8 cellular contexts compared by ENCODE assay signal in genomic region chr13:20526664-20527063, GRCh38. TPM values are rescaled to one million over a fixed set of nuclear protein-coding genes. Genes with fewer than 3 reads are reported as not detected.
DNase-seq lines count a peak whose midpoint lies in the region; ATAC-seq and TF ChIP-seq lines count a peak whose summit lies in the region.

No MANE protein-coding gene starts in this region.

- no peaks in the 10 kb centered on the region for H3K36me3 Mint-ChIP-seq in activated naive CD4-positive, alpha-beta T cell treated with anti-CD3 and anti-CD28 coated beads for 36 hours (ENCODE audit: low read depth)
- H3K36me3 Mint-ChIP-seq in activated CD8-positive, alpha-beta T cell treated with anti-CD3 and anti-CD28 coated beads, Interleukin-2, amount 10 ng/mL, durations not matched to agents 7 days and 5 days (ENCODE audit: low read depth), result peaks cover 3% of the 10 kb centered on the region

- peak overlapping the region; percentile 82 for H3K4me3 Mint-ChIP-seq in activated naive CD4-positive, alpha-beta T cell treated with anti-CD3 and anti-CD28 coated beads for 36 hours
- peak overlapping the region; percentile 84 for H3K4me3 Mint-ChIP-seq in activated CD8-positive, alpha-beta T cell treated with anti-CD3 and anti-CD28 coated beads, Interleukin-2, amount 10 ng/mL, durations not matched to agents 7 days and 5 days

- in situ Hi-C loops in GM13977 (cut with MboI; ENCODE audit: low pct_unique_long_range_greater_than_20kb, low sequenced_read_pairs, unreplicated experiment), result no loop called here

- no peaks in the 10 kb centered on the region for H3K27me3 Mint-ChIP-seq in activated naive CD4-positive, alpha-beta T cell treated with anti-CD3 and anti-CD28 coated beads for 36 hours (ENCODE audit: low read depth)
- H3K27me3 Mint-ChIP-seq in activated CD8-positive, alpha-beta T cell treated with anti-CD3 and anti-CD28 coated beads, Interleukin-2, amount 10 ng/mL, durations not matched to agents 7 days and 5 days (ENCODE audit: low read depth), result peaks cover 3% of the 10 kb centered on the region

- H3K36me3 ChIP-seq in thyroid gland, result no peaks in the 10 kb centered on the region

- peaks cover 5 to 7% of the 10 kb centered on the region in 2 donors for H3K4me1 ChIP-seq in thyroid gland

- peak overlapping the region in 1 of 3 donors; percentile 73 for H3K4me3 ChIP-seq in thyroid gland (replicated peaks in 1 of 3)

- intact Hi-C loops in activated naive CD4-positive, alpha-beta T cell treated with anti-CD3 and anti-CD28 coated beads for 36 hours (cut with micrococcal nuclease), result loop anchor here (1.0 to 10.0 kb wide), 8 partner anchors 32 to 664 kb away; partner anchors contain the start of genes EEF1AKMT1, IL17D, XPO4 and ZMYM2
- intact Hi-C loops in thyroid gland (cut with DNase I), result no loop called here

- H3K9me3 Mint-ChIP-seq in activated naive CD4-positive, alpha-beta T cell treated with anti-CD3 and anti-CD28 coated beads for 36 hours, result peaks cover 3% of the 10 kb centered on the region
- H3K9me3 Mint-ChIP-seq in activated CD8-positive, alpha-beta T cell treated with anti-CD3 and anti-CD28 coated beads, Interleukin-2, amount 10 ng/mL, durations not matched to agents 7 days and 5 days (ENCODE audit: insufficient read depth), result no peaks in the 10 kb centered on the region

- H3K27me3 ChIP-seq in thyroid gland, result no peaks in the 10 kb centered on the region

- POLR2A ChIA-PET in activated CD8-positive, alpha-beta T cell treated with anti-CD3 and anti-CD28 coated beads, Interleukin-2, amount 10 ng/mL, durations not matched to agents 7 days and 5 days (lab: Charles Lee), result interaction anchor here (0.7 kb wide), 1 partner anchor 650 kb away, joined by 3 read pairs; the partner anchor contains the start of genes MRPL57 and SKA3

- ATAC-seq in activated CD8-positive, alpha-beta T cell treated with anti-CD3 and anti-CD28 coated beads, Interleukin-2, amount 10 ng/mL, durations not matched to agents 7 days and 5 days, result no peak

- peak overlapping the region in 2 of 3 donors; percentile 79 to 90 for H3K27ac ChIP-seq in thyroid gland

- no peaks in the 10 kb centered on the region for H3K9me3 ChIP-seq in thyroid gland

- peaks cover 32% of the 10 kb centered on the region for H3K4me1 Mint-ChIP-seq in activated naive CD4-positive, alpha-beta T cell treated with anti-CD3 and anti-CD28 coated beads for 36 hours (ENCODE audit: low read depth)
- peaks cover 24% of the 10 kb centered on the region for H3K4me1 Mint-ChIP-seq in activated CD8-positive, alpha-beta T cell treated with anti-CD3 and anti-CD28 coated beads, Interleukin-2, amount 10 ng/mL, durations not matched to agents 7 days and 5 days (ENCODE audit: low read depth)

- CTCF ChIA-PET in activated naive CD4-positive, alpha-beta T cell treated with anti-CD3 and anti-CD28 coated beads for 36 hours (lab: Charles Lee), result interaction anchor here (0.7 to 1.4 kb wide), 3 partner anchors 32 to 106 kb away, joined by 3 to 4 read pairs (median 4); no protein-coding TSS in a partner anchor
- CTCF ChIA-PET in activated CD8-positive, alpha-beta T cell treated with anti-CD3 and anti-CD28 coated beads, Interleukin-2, amount 10 ng/mL, durations not matched to agents 7 days and 5 days (lab: Charles Lee), result interaction anchor here (0.8 to 1.2 kb wide), 3 partner anchors 17 to 302 kb away, joined by 3 read pairs; no protein-coding TSS in a partner anchor

- TF ChIP-seq POLR2A in thyroid gland (IDR thresholded peaks at IDR 0.05), result no peak

- 54 to 57% methylated on average over 5 to 6 of the region's 6 CpGs for WGBS in thyroid gland, 2 donors

- H3K27ac Mint-ChIP-seq in activated naive CD4-positive, alpha-beta T cell treated with anti-CD3 and anti-CD28 coated beads for 36 hours, result peak overlapping the region; percentile 83
- peak overlapping the region; percentile 96 for H3K27ac Mint-ChIP-seq in activated CD8-positive, alpha-beta T cell treated with anti-CD3 and anti-CD28 coated beads, Interleukin-2, amount 10 ng/mL, durations not matched to agents 7 days and 5 days

- no peak for DNase-seq in activated naive CD4-positive, alpha-beta T cell treated with anti-CD3 and anti-CD28 coated beads for 36 hours
- DNase-seq in activated naive CD4-positive, alpha-beta T cell treated with anti-CD3 and anti-CD28 coated beads, Interleukin-2, amount 50 U/mL, for 16 hours, result no peak
- no peak for DNase-seq in activated CD8-positive, alpha-beta T cell treated with anti-CD3 and anti-CD28 coated beads, Interleukin-2, amount 10 ng/mL, durations not matched to agents 7 days and 5 days
- DNase-seq in left kidney (ENCODE audit: low read depth, low spot score) (peak; percentile 37), thyroid gland (peak in 1 of 2 donors; percentile 9), GM13977 (ENCODE audit: low spot score) (no peak), NAMALWA (ENCODE audit: low spot score) (no peak), HT-29 (ENCODE audit: low spot score) (no peak)

- TF ChIP-seq CTCF in thyroid gland (IDR thresholded peaks at IDR 0.05) (no peak), GM13977 (IDR thresholded peaks at IDR 0.05; ENCODE audit: extremely low read depth, insufficient read depth, missing control alignments) (no peak)

RNA-seq across cellular contexts. Expression of gene CRYL1, which starts 1.0 kb away (rescaled TPM):
- 1 to 10 TPM; 8.9 to 9.3 TPM for total RNA-seq in activated naive CD4-positive, alpha-beta T cell treated with anti-CD3 and anti-CD28 coated beads for 36 hours
- 10 to 100 TPM; 11.5 to 13.2 TPM for total RNA-seq in activated CD8-positive, alpha-beta T cell treated with anti-CD3 and anti-CD28 coated beads, Interleukin-2, amount 10 ng/mL, durations not matched to agents 7 days and 5 days
- total RNA-seq in thyroid gland, result 10 to 100 TPM; 33.1 to 53.8 (median 46.7) TPM
- total RNA-seq in HT-29 (2014; rRNA removed; shearing (Covaris generic)), result 10.2 and 11.1 TPM in 2 replicates

RNA-seq across cellular contexts. Expression of gene IFT88, which starts 40.3 kb away (rescaled TPM):
- 1 to 10 TPM; 2.7 TPM for total RNA-seq in activated naive CD4-positive, alpha-beta T cell treated with anti-CD3 and anti-CD28 coated beads for 36 hours
- total RNA-seq in activated CD8-positive, alpha-beta T cell treated with anti-CD3 and anti-CD28 coated beads, Interleukin-2, amount 10 ng/mL, durations not matched to agents 7 days and 5 days, result 1 to 10 TPM; 6.6 to 7.5 TPM
- total RNA-seq in thyroid gland, result 10 to 100 TPM; 30.2 to 59.5 (median 42.2) TPM
- total RNA-seq in HT-29 (2014; rRNA removed; shearing (Covaris generic)), result 7.4 and 9.6 TPM in 2 replicates
